21 cellular contexts compared by ENCODE assay signal in the genomic region with DNA sequence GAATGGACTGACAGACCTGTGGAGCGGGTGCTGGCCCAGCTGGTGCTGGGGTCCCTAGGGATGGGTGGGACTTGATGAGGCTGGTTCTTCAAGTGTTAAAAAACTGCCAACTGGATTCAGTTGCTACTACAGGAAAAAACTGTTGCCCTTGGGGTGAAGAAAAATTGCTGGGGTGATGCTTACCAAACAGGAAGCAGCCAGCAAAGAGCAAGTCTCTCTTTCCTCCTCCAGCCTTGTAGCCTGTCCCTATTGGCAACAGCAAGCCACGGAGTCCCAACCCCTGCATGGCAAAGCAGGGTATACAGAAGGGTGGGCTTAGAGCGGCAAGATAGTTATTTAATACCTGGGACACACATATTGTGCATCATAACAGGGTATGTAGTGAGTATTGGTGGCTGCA.
DNase-seq lines count a peak whose midpoint lies in the region; ATAC-seq and TF ChIP-seq lines count a peak whose summit lies in the region.
"Had no signal": no experiment of that assay in that cellular context is flagged by ENCODE, and none has a peak within 500 bp of the region (broad histone marks: within the 10 kb centered on the region; RNA-seq: fewer than 3 reads in every experiment).

No MANE protein-coding gene starts in this region.

- no peak overlapping the region for H3K4me3 ChIP-seq in transverse colon
- H3K4me3 ChIP-seq: A549, GM23248, SJSA1 had no signal

- no peak for TF ChIP-seq EP300 in transverse colon (IDR thresholded peaks at IDR 0.05; ENCODE audit: low read depth)

- no peaks in the 10 kb centered on the region for H3K27me3 ChIP-seq in transverse colon
- H3K27me3 ChIP-seq: SJSA1 had no signal

- H3K27me3 Mint-ChIP-seq in activated naive CD8-positive, alpha-beta T cell treated with anti-CD3 and anti-CD28 coated beads, Interleukin-2, amount 10 ng/mL, durations not matched to agents 7 days and 5 days = peaks cover 3% of the 10 kb centered on the region
- no peaks in the 10 kb centered on the region for H3K27me3 Mint-ChIP-seq in activated naive CD8-positive, alpha-beta T cell treated with anti-CD3 and anti-CD28 coated beads for 36 hours
- H3K27me3 Mint-ChIP-seq: CD4-positive, alpha-beta T cell had no signal

- WGBS in transverse colon (ENCODE audit: low coverage in 1 of 2), 2 donors = 76 to 77% methylated on average over 2 to 3 of the region's 3 CpGs

- in situ Hi-C loops in transverse colon (cut with MboI; ENCODE audit: low pct_ligation_motif_present in 1 of 4, low pct_unique_long_range_greater_than_20kb in 1 of 4, low sequenced_read_pairs in 3 of 4) = no loop called here

- peak; percentile 56 for ATAC-seq in activated naive CD8-positive, alpha-beta T cell treated with anti-CD3 and anti-CD28 coated beads, Interleukin-2, amount 10 ng/mL, durations not matched to agents 7 days and 5 days (ENCODE audit: low read depth)
- ATAC-seq in HG03565 (IDR thresholded peaks at IDR 0.05; ENCODE audit: unreplicated experiment) = no peak
- ATAC-seq in GM19351 (IDR thresholded peaks at IDR 0.05; ENCODE audit: unreplicated experiment) = no peak
- ATAC-seq: A549 had no signal

- no peak overlapping the region for H3K4me3 Mint-ChIP-seq in activated naive CD8-positive, alpha-beta T cell treated with anti-CD3 and anti-CD28 coated beads, Interleukin-2, amount 10 ng/mL, durations not matched to agents 7 days and 5 days
- no peak overlapping the region for H3K4me3 Mint-ChIP-seq in activated naive CD8-positive, alpha-beta T cell treated with anti-CD3 and anti-CD28 coated beads for 36 hours
- H3K4me3 Mint-ChIP-seq: CD4-positive, alpha-beta T cell; T-cell had no signal

- H3K4me1 ChIP-seq in transverse colon = no peaks in the 10 kb centered on the region
- H3K4me1 ChIP-seq: A549, SJSA1 had no signal

- peaks cover 2% of the 10 kb centered on the region for H3K36me3 Mint-ChIP-seq in activated naive CD8-positive, alpha-beta T cell treated with anti-CD3 and anti-CD28 coated beads, Interleukin-2, amount 10 ng/mL, durations not matched to agents 7 days and 5 days
- no peaks in the 10 kb centered on the region for H3K36me3 Mint-ChIP-seq in activated naive CD8-positive, alpha-beta T cell treated with anti-CD3 and anti-CD28 coated beads for 36 hours
- H3K36me3 Mint-ChIP-seq: T-cell had no signal

- intact Hi-C loops in transverse colon (cut with DNase I; ENCODE audit: low total_unique reads) = no loop called here

- no peaks in the 10 kb centered on the region for H3K9me3 ChIP-seq in transverse colon
- H3K9me3 ChIP-seq: A549, SJSA1 had no signal

- no peak for DNase-seq in activated naive CD8-positive, alpha-beta T cell treated with anti-CD3 and anti-CD28 coated beads, Interleukin-2, amount 10 ng/mL, durations not matched to agents 7 days and 5 days
- DNase-seq in activated naive CD8-positive, alpha-beta T cell treated with anti-CD3 and anti-CD28 coated beads for 36 hours = no peak
- DNase-seq in Kasumi-1 (lab: John Stamatoyannopoulos, UW) (peak; percentile 59 to 67), transverse colon (no peak)
- DNase-seq: CD4-positive, alpha-beta T cell; COR-L47; GM23248; H7; KBM-7; MM.1S; NCI-H2081; NCI-H524; NCI-H748 treated with DMSO at 0.1 percent for 48 hours; Right ventricle myocardium superior; RPMI8226 had no signal

- peak overlapping the region; percentile 30 for H3K27ac Mint-ChIP-seq in activated naive CD8-positive, alpha-beta T cell treated with anti-CD3 and anti-CD28 coated beads, Interleukin-2, amount 10 ng/mL, durations not matched to agents 7 days and 5 days
- H3K27ac Mint-ChIP-seq in activated naive CD8-positive, alpha-beta T cell treated with anti-CD3 and anti-CD28 coated beads for 36 hours = no peak overlapping the region
- H3K27ac Mint-ChIP-seq: CD4-positive, alpha-beta T cell; T-cell had no signal

- H3K27ac ChIP-seq in VCaP (peak overlapping the region; percentile 61), transverse colon (no peak overlapping the region)
- H3K27ac ChIP-seq: A549, GM23248, SJSA1 had no signal

- H3K4me1 Mint-ChIP-seq in activated naive CD8-positive, alpha-beta T cell treated with anti-CD3 and anti-CD28 coated beads, Interleukin-2, amount 10 ng/mL, durations not matched to agents 7 days and 5 days = peaks cover 8% of the 10 kb centered on the region
- H3K4me1 Mint-ChIP-seq in activated naive CD8-positive, alpha-beta T cell treated with anti-CD3 and anti-CD28 coated beads for 36 hours = peaks cover 9% of the 10 kb centered on the region

- no peaks in the 10 kb centered on the region for H3K36me3 ChIP-seq in transverse colon
- H3K36me3 ChIP-seq: SJSA1 had no signal

- POLR2A ChIA-PET in activated naive CD8-positive, alpha-beta T cell treated with anti-CD3 and anti-CD28 coated beads, Interleukin-2, amount 10 ng/mL, durations not matched to agents 7 days and 5 days (lab: Charles Lee) = interaction anchor here (2.3 kb wide), 1 partner anchor 60 kb away, joined by 13 read pairs; a partner anchor contains a TSS

- no peak for TF ChIP-seq POLR2A in transverse colon (IDR thresholded peaks at IDR 0.05)

- no peak for TF ChIP-seq CTCF in VCaP (conservative IDR thresholded peaks at IDR 0.05)
- no peak for TF ChIP-seq CTCF in transverse colon (IDR thresholded peaks at IDR 0.05)

- H3K9me3 Mint-ChIP-seq in activated naive CD8-positive, alpha-beta T cell treated with anti-CD3 and anti-CD28 coated beads, Interleukin-2, amount 10 ng/mL, durations not matched to agents 7 days and 5 days = peaks cover 1% of the 10 kb centered on the region
- peaks cover 1% of the 10 kb centered on the region for H3K9me3 Mint-ChIP-seq in activated naive CD8-positive, alpha-beta T cell treated with anti-CD3 and anti-CD28 coated beads for 36 hours
- H3K9me3 Mint-ChIP-seq: CD4-positive, alpha-beta T cell had no signal

Comparison
In these comparisons a context has a peak if more than half of its experiments do, and no peak if none do; other contexts are left out.
1. DNase-seq: peak in Kasumi-1 (2 of 2); none in activated naive CD8-positive, alpha-beta T cell treated with anti-CD3 and anti-CD28 coated beads, Interleukin-2, amount 10 ng/mL, durations not matched to agents 7 days and 5 days (single experiment), activated naive CD8-positive, alpha-beta T cell treated with anti-CD3 and anti-CD28 coated beads for 36 hours (single experiment) and transverse colon (single experiment).